18 cellular contexts compared by ENCODE assay signal in genomic region chr4:177485528-177485927, GRCh38. TPM values are rescaled to one million over a fixed set of nuclear protein-coding genes. Genes with fewer than 3 reads are reported as not detected.
A peak's percentile ranks its signal among the peaks of the same experiment; 100 is the strongest.
DNase-seq lines count a peak whose midpoint lies in the region; ATAC-seq, FAIRE-seq and TF ChIP-seq lines count a peak whose summit lies in the region.
"Had no signal": no experiment of that assay in that cellular context is flagged by ENCODE, and none has a peak within 500 bp of the region (broad histone marks: within the 10 kb centered on the region; RNA-seq: fewer than 3 reads in every experiment).

No MANE protein-coding gene starts in this region.

- DNase-seq in AG04450 (ENCODE audit: low read depth, low spot score) (peak; percentile 74), LHCN-M2 (ENCODE audit: low read depth) (peak; percentile 52), astrocyte of the spinal cord (ENCODE audit: low read depth, low spot score) (peak; percentile 89), keratinocyte (ENCODE audit: low read depth, low spot score) (peak; percentile 63), NCI-H1417 treated with DMSO at 0.1 percent for 48 hours (lab: John Stamatoyannopoulos, UW) (no peak), GM19239 (ENCODE audit: insufficient read length, low spot score) (no peak)
- DNase-seq: ACHN; activated CD4-positive, alpha-beta T cell treated with anti-CD3 and anti-CD28 coated beads, Interleukin-2, amount 10 ng/mL, durations not matched to agents 7 days and 5 days; activated naive CD4-positive, alpha-beta T cell treated with Interleukin-2 at 50 U/mL for 16 hours; dermis blood vessel endothelial cell; hippocampal formation; kidney glomerular epithelial cell; NCI-H2029 treated with DMSO at 0.1 percent for 48 hours; PC-9; stomach had no signal

- FAIRE-seq in keratinocyte (lab: Jason Lieb, UNC) (no peak), GM19239 (lab: Jason Lieb, UNC) (no peak)
- FAIRE-seq: GM12891 had no signal

- H3K9me3 ChIP-seq in AG04450 (ENCODE audit: control insufficient read depth, insufficient read depth, low read length) (peaks cover 4% of the 10 kb centered on the region), keratinocyte (ENCODE audit: control insufficient read depth, low read depth, low read length) (no peaks in the 10 kb centered on the region)
- H3K9me3 ChIP-seq: stomach had no signal

- TF ChIP-seq CTCF in AG04450 (IDR thresholded peaks at IDR 0.05; ENCODE audit: low read depth, low read length) = no peak
- no peak for TF ChIP-seq CTCF in astrocyte of the spinal cord (IDR thresholded peaks at IDR 0.05; ENCODE audit: low read depth, low read length)
- TF ChIP-seq CTCF in keratinocyte (optimal IDR thresholded peaks at IDR 0.05 in 1 of 3, IDR thresholded peaks at IDR 0.05 in 1 of 3, conservative IDR thresholded peaks at IDR 0.05 in 1 of 3; ENCODE audit: extremely low read depth in 1 of 3, insufficient read depth in 2 of 3, low read length in 3 of 3) = no peak

- no peaks in the 10 kb centered on the region for H4K20me1 ChIP-seq in keratinocyte (ENCODE audit: control insufficient read depth, extremely low read depth, insufficient read depth, low read length)

- no peaks in the 10 kb centered on the region for H3K9me1 ChIP-seq in keratinocyte (ENCODE audit: control insufficient read depth, extremely low read depth, insufficient read depth, low read length)

- in situ Hi-C loops in astrocyte of the spinal cord (cut with HindIII; ENCODE audit: low sequenced_read_pairs) = no loop called here

- H3K27ac ChIP-seq in AG04450 (ENCODE audit: low read depth, low read length) (peak overlapping the region; percentile 94), keratinocyte (ENCODE audit: control insufficient read depth, insufficient read depth, low read length) (peak overlapping the region; percentile 58)
- H3K27ac ChIP-seq: PC-9, stomach had no signal

- H3K27me3 ChIP-seq in AG04450 (ENCODE audit: control insufficient read depth, insufficient read depth, low read length) (no peaks in the 10 kb centered on the region), keratinocyte (ENCODE audit: control insufficient read depth, extremely low read depth, insufficient read depth, low read length) (no peaks in the 10 kb centered on the region)
- H3K27me3 ChIP-seq: stomach had no signal

- dilution Hi-C loops in keratinocyte (cut with MboI; ENCODE audit: extremely low pct_ligation_motif_present, low sequenced_read_pairs) = no loop called here

- H3K79me2 ChIP-seq in keratinocyte (ENCODE audit: control insufficient read depth, insufficient read depth, low read length) = no peaks in the 10 kb centered on the region

- ATAC-seq in GM21390 (IDR thresholded peaks at IDR 0.05; ENCODE audit: unreplicated experiment) = no peak
- no peak for ATAC-seq in GM21825 (IDR thresholded peaks at IDR 0.05; ENCODE audit: unreplicated experiment)

- H2AFZ ChIP-seq in keratinocyte (ENCODE audit: control insufficient read depth, low read length) = no peak overlapping the region
- H2AFZ ChIP-seq: PC-9 had no signal

- POLR2A ChIA-PET in AG04450 (lab: Yijun Ruan, JAX) = interaction anchor here (2.9 kb wide), 1 partner anchor 44 kb away, joined by 13 read pairs; the partner anchor contains the start of gene AGA

- H3K9ac ChIP-seq in keratinocyte (ENCODE audit: control insufficient read depth, extremely low read depth, insufficient read depth, low read length) = no peak overlapping the region

- peaks cover 35% of the 10 kb centered on the region for H3K4me1 ChIP-seq in keratinocyte (ENCODE audit: control insufficient read depth, extremely low read depth, insufficient read depth, low read length)
- H3K4me1 ChIP-seq: stomach had no signal

- CTCF ChIA-PET in AG04450 (lab: Charles Lee) = no interaction called here

- H3K4me2 ChIP-seq in keratinocyte (ENCODE audit: control insufficient read depth, extremely low read depth, insufficient read depth, low read depth, low read length) = no peak overlapping the region
- H3K4me2 ChIP-seq: PC-9 had no signal

- H3K36me3 ChIP-seq in keratinocyte (ENCODE audit: control insufficient read depth in 2 of 2, extremely low read depth in 1 of 2, insufficient read depth in 2 of 2, low read length in 2 of 2) = no peaks in the 10 kb centered on the region
- H3K36me3 ChIP-seq: stomach had no signal

- no peak overlapping the region for H3K4me3 ChIP-seq in AG04450 (ENCODE audit: low read depth, low read length)
- H3K4me3 ChIP-seq in astrocyte of the spinal cord (ENCODE audit: low read depth, low read length) = no peak overlapping the region
- H3K4me3 ChIP-seq in keratinocyte (ENCODE audit: control insufficient read depth in 2 of 3, extremely low read depth in 1 of 3, insufficient read depth in 2 of 3, low read depth in 1 of 3, low read length in 3 of 3) = no peak overlapping the region
- H3K4me3 ChIP-seq: PC-9, stomach had no signal

RNA-seq across cellular contexts. Expression of gene AGA, which starts 43.3 kb away (rescaled TPM):
- polyA plus RNA-seq in AG04450 (2011; rRNA removed) = 58.2 and 61.8 TPM in 2 replicates
- 30.0 and 33.8 TPM in 2 replicates for polyA minus RNA-seq in AG04450 (2011; rRNA and poly(A)+ RNA removed)
- total RNA-seq in LHCN-M2 (2014; rRNA removed) = 10.9 and 11.4 TPM in 2 replicates
- 7.5 TPM for polyA plus RNA-seq in LHCN-M2 (2012)
- 12.0 to 18.0 TPM (median 16.7 TPM) in 3 replicates for polyA plus RNA-seq in keratinocyte
- polyA plus RNA-seq in keratinocyte (2011; ENCODE audit: low read depth) = 33.0 TPM
- 10.0 and 13.6 TPM in 2 replicates for polyA plus RNA-seq in keratinocyte (2011; cell fraction: cytosol; rRNA removed)
- polyA plus RNA-seq in keratinocyte (2011; cell fraction: nucleus; rRNA removed) = 20.5 and 31.5 TPM in 2 replicates
- polyA plus RNA-seq in keratinocyte (2012; ENCODE audit: low replicate concordance) = 14.3 and 19.5 TPM in 2 replicates
- 6.4 to 14.7 TPM (median 10.0 TPM) in 3 replicates for polyA minus RNA-seq in keratinocyte
- 21.5 TPM for polyA minus RNA-seq in keratinocyte (2011; cell fraction: cytosol; rRNA and poly(A)+ RNA removed)
- polyA minus RNA-seq in keratinocyte (2011; cell fraction: nucleus; rRNA and poly(A)+ RNA removed) = 17.7 and 19.0 TPM in 2 replicates

Comparison
In these comparisons a context has a peak if more than half of its experiments do, and no peak if none do; other contexts are left out.
1. DNase-seq: peak in AG04450 (single experiment), LHCN-M2 (single experiment), astrocyte of the spinal cord (single experiment) and keratinocyte (single experiment); none in NCI-H1417 treated with DMSO at 0.1 percent for 48 hours (single experiment) and GM19239 (single experiment).